In the genomic region with DNA sequence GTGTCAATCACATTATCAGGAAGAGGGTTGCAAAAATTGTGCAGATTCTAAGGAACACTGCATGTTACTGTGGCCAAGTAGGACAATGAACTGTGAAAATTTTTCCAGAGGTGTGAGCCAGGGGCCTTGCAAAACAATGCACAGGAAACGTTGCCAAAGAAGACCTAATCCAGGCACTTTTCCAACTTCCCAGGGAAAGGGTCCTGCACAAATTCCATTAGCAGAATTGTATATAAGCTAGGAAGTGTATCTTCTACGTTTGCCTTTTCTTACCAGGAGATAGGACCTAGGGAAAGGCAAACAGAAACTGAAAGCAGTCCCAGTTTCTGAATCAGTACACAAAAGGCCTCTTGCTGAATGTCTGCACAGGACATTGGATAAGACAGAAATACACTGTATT, we compare ENCODE assay signal across 10 cellular contexts.
DNase-seq lines count a peak whose midpoint lies in the region; ATAC-seq, FAIRE-seq and TF ChIP-seq lines count a peak whose summit lies in the region.
"Had no signal": no experiment of that assay in that cellular context is flagged by ENCODE, and none has a peak within 500 bp of the region (broad histone marks: within the 10 kb centered on the region; RNA-seq: fewer than 3 reads in every experiment).

No MANE protein-coding gene starts in this region.

- H3K36me3 Mint-ChIP-seq in immature natural killer cell: no peaks in the 10 kb centered on the region
- no peaks in the 10 kb centered on the region for H3K36me3 Mint-ChIP-seq in T-cell
- H3K36me3 Mint-ChIP-seq: activated naive CD8-positive, alpha-beta T cell treated with anti-CD3 and anti-CD28 coated beads for 36 hours had no signal

- peak overlapping the region in 2 of 6 donors; percentile 0 to 19 for H3K27ac Mint-ChIP-seq in immature natural killer cell
- no peak overlapping the region for H3K27ac Mint-ChIP-seq in T-cell
- H3K27ac Mint-ChIP-seq: activated naive CD8-positive, alpha-beta T cell treated with anti-CD3 and anti-CD28 coated beads for 36 hours had no signal

- DNase-seq in NCI-H2107 treated with DMSO at 0.1 percent for 48 hours (lab: John Stamatoyannopoulos, UW; ENCODE audit: unreplicated experiment): peak; percentile 59
- no peak for DNase-seq in NCI-H2107 (lab: John Stamatoyannopoulos, UW)
- DNase-seq in cardiac fibroblast (ENCODE audit: low read depth in 2 of 2): peak; percentile 63 to 94
- DNase-seq in HepG2 (ENCODE audit: low spot score): peak; percentile 30
- DNase-seq in tibial nerve (ENCODE audit: low spot score in 2 of 2): no peak
- DNase-seq in immature natural killer cell: no peak
- no peak for DNase-seq in germinal center (ENCODE audit: low spot score)
- DNase-seq in T-cell: no peak
- DNase-seq: activated naive CD8-positive, alpha-beta T cell treated with anti-CD3 and anti-CD28 coated beads for 36 hours; AML-193 had no signal

- intact Hi-C loops in HepG2 (cut with micrococcal nuclease; ENCODE audit: unreplicated experiment): no loop called here

- peak; percentile 36 for FAIRE-seq in HepG2 (lab: Jason Lieb, UNC)

- 14% methylated on average over 2 of the region's 2 CpGs for WGBS in HepG2 (ENCODE audit: low lambda C conversion rate)
- 0 to 7% methylated on average over 2 of the region's 2 CpGs for WGBS in tibial nerve, 2 donors

- ATAC-seq in HepG2 (peak; percentile 70), T-cell (replicated peaks in 1 of 4) (no peak)

- TF ChIP-seq CTCF in cardiac fibroblast (IDR thresholded peaks at IDR 0.05; ENCODE audit: low read depth, low read length): no peak
- TF ChIP-seq CTCF in HepG2 (CRISPR knock-in tag; IDR thresholded peaks at IDR 0.05): no peak
- no peak for TF ChIP-seq CTCF in tibial nerve (IDR thresholded peaks at IDR 0.05)

- H3K4me1 ChIP-seq in HepG2 (ENCODE audit: insufficient read depth, low read length) (peaks cover 6% of the 10 kb centered on the region; the same call in 1 of the 2 replicates), tibial nerve (peaks cover 0 to 28% (median 8%) of the 10 kb centered on the region in 4 donors)

- peak overlapping the region; percentile 56 for H3K27ac ChIP-seq in HepG2 (ENCODE audit: extremely low read length, insufficient read depth, low read length)
- H3K27ac ChIP-seq in tibial nerve: peak overlapping the region in 3 of 4 donors; percentile 4 to 55 (median 25)

- H4K20me1 ChIP-seq in HepG2 (ENCODE audit: insufficient read depth, low read length): no peaks in the 10 kb centered on the region

- peak overlapping the region; percentile 49 for H3K4me2 ChIP-seq in HepG2 (ENCODE audit: low read depth, low read length)

- in situ Hi-C loops in HepG2 (cut with HindIII; ENCODE audit: extremely low pct_ligation_motif_present, low pct_unique_long_range_greater_than_20kb): no loop called here

- H2AFZ ChIP-seq in HepG2 (ENCODE audit: low read length): peak overlapping the region; percentile 71

- H3K9me3 Mint-ChIP-seq in immature natural killer cell: peaks cover 0 to 19% (median 6%) of the 10 kb centered on the region in 6 donors
- peaks cover 6 to 7% (median 6%) of the 10 kb centered on the region in 3 donors for H3K9me3 Mint-ChIP-seq in T-cell

- no TSS peak for BruUV-seq in HepG2 (replicated peaks; lab: Mats Ljungman, UMichigan)

- CTCF ChIA-PET in HepG2 (lab: Yijun Ruan, JAX; ENCODE audit: low intra/inter-chr PET ratio, low total read pairs) (no interaction called here), T-cell (lab: Charles Lee) (no interaction called here)

- H3K4me3 Mint-ChIP-seq in immature natural killer cell (peak overlapping the region in 2 of 5 donors; percentile 15 to 51), T-cell (no peak overlapping the region)
- H3K4me3 Mint-ChIP-seq: activated naive CD8-positive, alpha-beta T cell treated with anti-CD3 and anti-CD28 coated beads for 36 hours had no signal

- H3K4me3 ChIP-seq in cardiac fibroblast (replicated peaks in 1 of 2; ENCODE audit: low read depth in 2 of 2, low read length in 2 of 2) (no peak overlapping the region), HepG2 (replicated peaks in 1 of 3; ENCODE audit: insufficient read depth in 1 of 3, low read depth in 2 of 3, low read length in 3 of 3) (peak overlapping the region in 1 of 3 experiments; percentile 19; a peak in 2 of 6 replicates), tibial nerve (peak overlapping the region in 2 of 4 donors; percentile 26 to 27)

- TF ChIP-seq EP300 in HepG2 (IDR thresholded peaks at IDR 0.05; ENCODE audit: low read depth in 2 of 2, low read length in 2 of 2) (no peak), HepG2 (CRISPR knock-in tag; IDR thresholded peaks at IDR 0.05; ENCODE audit: borderline replicate concordance) (no peak), tibial nerve (IDR thresholded peaks at IDR 0.05) (no peak)

- no peaks in the 10 kb centered on the region for H3K79me2 ChIP-seq in HepG2 (ENCODE audit: insufficient read depth, low read length)

- POLR2A ChIA-PET in HepG2 (lab: Yijun Ruan, JAX) (interaction anchor here (1.7 kb wide), 1 partner anchor 12 kb away, joined by 4 read pairs; no protein-coding TSS in a partner anchor), T-cell (lab: Charles Lee) (no interaction called here)

- no peak for TF ChIP-seq RAD21 in HepG2 (CRISPR knock-in tag; IDR thresholded peaks at IDR 0.05)

- H3K36me3 ChIP-seq in HepG2 (replicated peaks in 1 of 2; ENCODE audit: control insufficient read depth in 1 of 2, insufficient read depth in 2 of 2, low read length in 2 of 2) (no peaks in the 10 kb centered on the region), tibial nerve (no peaks in the 10 kb centered on the region)

- H3K27me3 ChIP-seq in HepG2 (ENCODE audit: control insufficient read depth in 1 of 2, insufficient read depth in 2 of 2, low read length in 2 of 2) (no peaks in the 10 kb centered on the region), tibial nerve (no peaks in the 10 kb centered on the region)

- no peak for TF ChIP-seq POLR2A in HepG2 (IDR thresholded peaks at IDR 0.05; ENCODE audit: insufficient read depth in 1 of 2, low read depth in 2 of 2, low read length in 2 of 2)
- no peak for TF ChIP-seq POLR2A in tibial nerve (IDR thresholded peaks at IDR 0.05)

- peaks cover 0 to 2% (median 0%) of the 10 kb centered on the region in 3 donors for H3K27me3 Mint-ChIP-seq in immature natural killer cell (ENCODE audit: low read depth in 3 of 3)
- no peaks in the 10 kb centered on the region for H3K27me3 Mint-ChIP-seq in T-cell
- H3K27me3 Mint-ChIP-seq: activated naive CD8-positive, alpha-beta T cell treated with anti-CD3 and anti-CD28 coated beads for 36 hours had no signal

- H3K4me1 Mint-ChIP-seq in immature natural killer cell (peaks cover 5 to 13% of the 10 kb centered on the region in 2 donors), T-cell (peaks cover 0 to 6% (median 3%) of the 10 kb centered on the region in 3 donors)

- H3K9me3 ChIP-seq in HepG2 (ENCODE audit: low read length) (no peaks in the 10 kb centered on the region), tibial nerve (no peaks in the 10 kb centered on the region)

- peak overlapping the region; percentile 53; the same call in 1 of the 2 replicates for H3K9ac ChIP-seq in HepG2 (ENCODE audit: insufficient read depth, low read depth, low read length)

TF ChIP-seq in HepG2, 621 proteins besides CTCF, POLR2A, EP300 and RAD21 (continues in another document):
- TF ChIP-seq ESRRA (CRISPR knock-in tag; IDR thresholded peaks at IDR 0.05; ENCODE audit: low read depth) (no peak), SOX13 (IDR thresholded peaks at IDR 0.05) (no peak), SOX13 (CRISPR knock-in tag; conservative IDR thresholded peaks at IDR 0.05 in 1 of 2, IDR thresholded peaks at IDR 0.05 in 1 of 2) (peak in 1 of 2 experiments; percentile 43; a peak in 2 of 4 replicates), ZNF282 (IDR thresholded peaks at IDR 0.05; ENCODE audit: partially characterized antibody) (no peak), ZNF343 (CRISPR knock-in tag; IDR thresholded peaks at IDR 0.05) (no peak), SMAD1 (CRISPR knock-in tag; IDR thresholded peaks at IDR 0.05; ENCODE audit: borderline replicate concordance, low read depth) (no peak), IRF2 (CRISPR knock-in tag; IDR thresholded peaks at IDR 0.05) (peak; percentile 99), SOX5 (CRISPR knock-in tag; IDR thresholded peaks at IDR 0.05; ENCODE audit: borderline replicate concordance) (0 out of 2 replicates have a peak, but pooled peaks have one; percentile 9), AGO1 (IDR thresholded peaks at IDR 0.05; ENCODE audit: low read depth, low read length, poor library complexity, severe bottlenecking) (no peak), THAP11 (CRISPR knock-in tag; IDR thresholded peaks at IDR 0.05) (0 out of 2 replicates have a peak, but pooled peaks have one; percentile 12), SOX6 (IDR thresholded peaks at IDR 0.05) (no peak), SOX6 (CRISPR knock-in tag; IDR thresholded peaks at IDR 0.05) (0 out of 2 replicates have a peak, but pooled peaks have one; percentile 32), TBX2 (CRISPR knock-in tag; IDR thresholded peaks at IDR 0.05; ENCODE audit: borderline replicate concordance) (no peak), EHMT2 (IDR thresholded peaks at IDR 0.05; ENCODE audit: borderline replicate concordance, low read depth, low read length) (peak; percentile 41; the same call in 1 of the 2 replicates)
- TF ChIP-seq, protein P1, sequence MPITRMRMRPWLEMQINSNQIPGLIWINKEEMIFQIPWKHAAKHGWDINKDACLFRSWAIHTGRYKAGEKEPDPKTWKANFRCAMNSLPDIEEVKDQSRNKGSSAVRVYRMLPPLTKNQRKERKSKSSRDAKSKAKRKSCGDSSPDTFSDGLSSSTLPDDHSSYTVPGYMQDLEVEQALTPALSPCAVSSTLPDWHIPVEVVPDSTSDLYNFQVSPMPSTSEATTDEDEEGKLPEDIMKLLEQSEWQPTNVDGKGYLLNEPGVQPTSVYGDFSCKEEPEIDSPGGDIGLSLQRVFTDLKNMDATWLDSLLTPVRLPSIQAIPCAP (CRISPR knock-in tag; IDR thresholded peaks at IDR 0.05; ENCODE audit: low read depth): peak; percentile 63; the same call in 1 of the 2 replicates

Comparison
In these comparisons a context has a peak if more than half of its experiments do, and no peak if none do; other contexts are left out.
1. DNase-seq: peak in NCI-H2107 treated with DMSO at 0.1 percent for 48 hours (single experiment), cardiac fibroblast (2 of 2) and HepG2 (single experiment); none in NCI-H2107 (single experiment), tibial nerve (0 of 2), immature natural killer cell (0 of 3), germinal center (single experiment) and T-cell (0 of 34).